Comparison of ENCODE assay signal across 24 cellular contexts in genomic region chr17:7367083-7367482, GRCh38. TPM values are rescaled to one million over a fixed set of nuclear protein-coding genes. Genes with fewer than 3 reads are reported as not detected.
A peak's percentile ranks its signal among the peaks of the same experiment; 100 is the strongest.
DNase-seq lines count a peak whose midpoint lies in the region; ATAC-seq, FAIRE-seq and TF ChIP-seq lines count a peak whose summit lies in the region.
"Had no signal": no experiment of that assay in that cellular context is flagged by ENCODE, and none has a peak within 500 bp of the region (broad histone marks: within the 10 kb centered on the region; RNA-seq: fewer than 3 reads in every experiment).

No MANE protein-coding gene starts in this region.

- FAIRE-seq in kidney (lab: Jason Lieb, UNC): no peak
- FAIRE-seq: A549, D721Med, GM12892, GM18507, K562 had no signal

- H3K9me3 Mint-ChIP-seq in activated CD4-positive, alpha-beta T cell treated with anti-CD3 and anti-CD28 coated beads, Interleukin-2, amount 10 ng/mL, durations not matched to agents 24 days and 14 days: no peaks in the 10 kb centered on the region
- H3K9me3 Mint-ChIP-seq in activated CD4-positive, alpha-beta T cell treated with anti-CD3 and anti-CD28 coated beads for 36 hours (ENCODE audit: low read depth): no peaks in the 10 kb centered on the region
- no peaks in the 10 kb centered on the region for H3K9me3 Mint-ChIP-seq in endodermal cell
- H3K9me3 Mint-ChIP-seq: CD4-positive, alpha-beta T cell had no signal

- no peak for ATAC-seq in activated CD4-positive, alpha-beta T cell treated with anti-CD3 and anti-CD28 coated beads for 36 hours
- ATAC-seq in GM21515 (IDR thresholded peaks at IDR 0.05; ENCODE audit: unreplicated experiment) (no peak), HG03097 (IDR thresholded peaks at IDR 0.05; ENCODE audit: low FRiP score, unreplicated experiment) (no peak)
- ATAC-seq: K562 had no signal

- CTCF ChIA-PET in activated CD4-positive, alpha-beta T cell treated with anti-CD3 and anti-CD28 coated beads for 36 hours (lab: Charles Lee): no interaction called here

- WGBS in endodermal cell (ENCODE audit: insufficient coverage in 1 of 2, insufficient read length in 1 of 2), 2 experiments: 69% methylated on average over 8 of the region's 8 CpGs; no CpG with 5 or more reads in 1 of the 2 experiments

- peak; percentile 49 for DNase-seq in activated CD4-positive, alpha-beta T cell treated with anti-CD3 and anti-CD28 coated beads, Interleukin-2, amount 10 ng/mL, durations not matched to agents 24 days and 14 days
- no peak for DNase-seq in activated CD4-positive, alpha-beta T cell treated with anti-CD3 and anti-CD28 coated beads for 36 hours
- DNase-seq in endodermal cell: peak; percentile 91
- DNase-seq in kidney: peak; percentile 32
- no peak for DNase-seq in ureter (ENCODE audit: low spot score)
- DNase-seq: AML-193; Caco-2; CD4-positive, alpha-beta T cell; GDM1; GOT3; IMR-90 had no signal

- no peak overlapping the region for H3K27ac ChIP-seq in endodermal cell (ENCODE audit: low read depth, low read length)
- H3K27ac ChIP-seq in kidney (ENCODE audit: low read depth in 2 of 2, low read length in 2 of 2): no peak overlapping the region
- H3K27ac ChIP-seq: 22Rv1, A549, C4-2B, HL-60 had no signal

- H3K4me3 ChIP-seq in endodermal cell (ENCODE audit: low read length) (no peak overlapping the region), kidney (ENCODE audit: low read length in 2 of 2) (no peak overlapping the region)
- H3K4me3 ChIP-seq: A549, HAP-1, K562 had no signal

- TF ChIP-seq CTCF in endodermal cell (conservative IDR thresholded peaks at IDR 0.05): no peak
- TF ChIP-seq CTCF in kidney (IDR thresholded peaks at IDR 0.05; ENCODE audit: borderline replicate concordance, extremely low read depth, insufficient read depth): no peak

- H3K27me3 ChIP-seq in endodermal cell (ENCODE audit: control insufficient read depth, insufficient read depth, low read length, poor library complexity, severe bottlenecking): no peaks in the 10 kb centered on the region

- intact Hi-C loops in activated CD4-positive, alpha-beta T cell treated with anti-CD3 and anti-CD28 coated beads, Interleukin-2, amount 10 ng/mL, durations not matched to agents 24 days and 14 days (cut with micrococcal nuclease): no loop called here
- intact Hi-C loops in activated CD4-positive, alpha-beta T cell treated with anti-CD3 and anti-CD28 coated beads for 36 hours (cut with DNase I, micrococcal nuclease): no loop called here
- intact Hi-C loops in kidney (cut with DNase I): no loop called here

- H3K36me3 ChIP-seq in endodermal cell (ENCODE audit: control insufficient read depth, insufficient read depth, low read length): no peaks in the 10 kb centered on the region
- no peaks in the 10 kb centered on the region for H3K36me3 ChIP-seq in kidney (ENCODE audit: control insufficient read depth in 1 of 2, insufficient read depth in 2 of 2, low read length in 2 of 2)
- H3K36me3 ChIP-seq: HAP-1 had no signal

- no peak overlapping the region for H3K4me3 Mint-ChIP-seq in activated CD4-positive, alpha-beta T cell treated with anti-CD3 and anti-CD28 coated beads, Interleukin-2, amount 10 ng/mL, durations not matched to agents 24 days and 14 days
- no peak overlapping the region for H3K4me3 Mint-ChIP-seq in activated CD4-positive, alpha-beta T cell treated with anti-CD3 and anti-CD28 coated beads for 36 hours
- H3K4me3 Mint-ChIP-seq in endodermal cell: no peak overlapping the region
- H3K4me3 Mint-ChIP-seq: CD4-positive, alpha-beta T cell had no signal

- POLR2A ChIA-PET in activated CD4-positive, alpha-beta T cell treated with anti-CD3 and anti-CD28 coated beads for 36 hours (lab: Charles Lee): no interaction called here

- H3K27ac Mint-ChIP-seq in activated CD4-positive, alpha-beta T cell treated with anti-CD3 and anti-CD28 coated beads, Interleukin-2, amount 10 ng/mL, durations not matched to agents 24 days and 14 days: no peak overlapping the region
- H3K27ac Mint-ChIP-seq in activated CD4-positive, alpha-beta T cell treated with anti-CD3 and anti-CD28 coated beads for 36 hours: no peak overlapping the region
- H3K27ac Mint-ChIP-seq in endodermal cell: no peak overlapping the region
- H3K27ac Mint-ChIP-seq: CD4-positive, alpha-beta T cell had no signal

- H3K27me3 Mint-ChIP-seq in activated CD4-positive, alpha-beta T cell treated with anti-CD3 and anti-CD28 coated beads, Interleukin-2, amount 10 ng/mL, durations not matched to agents 24 days and 14 days: peaks cover 12% of the 10 kb centered on the region
- H3K27me3 Mint-ChIP-seq in activated CD4-positive, alpha-beta T cell treated with anti-CD3 and anti-CD28 coated beads for 36 hours: no peaks in the 10 kb centered on the region
- H3K27me3 Mint-ChIP-seq in endodermal cell (ENCODE audit: insufficient read depth): peaks cover 19% of the 10 kb centered on the region
- H3K27me3 Mint-ChIP-seq: CD4-positive, alpha-beta T cell had no signal

- H3K9ac ChIP-seq in endodermal cell (ENCODE audit: extremely low read depth, low read length, poor library complexity, severe bottlenecking) (no peak overlapping the region), kidney (ENCODE audit: low read length in 2 of 2) (no peak overlapping the region)

- H3K4me1 Mint-ChIP-seq in activated CD4-positive, alpha-beta T cell treated with anti-CD3 and anti-CD28 coated beads, Interleukin-2, amount 10 ng/mL, durations not matched to agents 24 days and 14 days: peaks cover under 1% of the 10 kb centered on the region
- H3K4me1 Mint-ChIP-seq in activated CD4-positive, alpha-beta T cell treated with anti-CD3 and anti-CD28 coated beads for 36 hours: no peaks in the 10 kb centered on the region
- no peaks in the 10 kb centered on the region for H3K4me1 Mint-ChIP-seq in endodermal cell

- H3K36me3 Mint-ChIP-seq in activated CD4-positive, alpha-beta T cell treated with anti-CD3 and anti-CD28 coated beads, Interleukin-2, amount 10 ng/mL, durations not matched to agents 24 days and 14 days (ENCODE audit: low read depth): no peaks in the 10 kb centered on the region
- no peaks in the 10 kb centered on the region for H3K36me3 Mint-ChIP-seq in activated CD4-positive, alpha-beta T cell treated with anti-CD3 and anti-CD28 coated beads for 36 hours (ENCODE audit: low read depth)
- H3K36me3 Mint-ChIP-seq in endodermal cell (ENCODE audit: low read depth): no peaks in the 10 kb centered on the region

- H3K9me3 ChIP-seq in endodermal cell (ENCODE audit: control insufficient read depth, low read length) (no peaks in the 10 kb centered on the region), kidney (ENCODE audit: control insufficient read depth in 1 of 2, low read length in 2 of 2) (no peaks in the 10 kb centered on the region)
- H3K9me3 ChIP-seq: A549, Caco-2, HAP-1 had no signal

- H3K4me1 ChIP-seq in endodermal cell (ENCODE audit: control insufficient read depth, insufficient read depth, low read length) (no peaks in the 10 kb centered on the region), kidney (ENCODE audit: control insufficient read depth in 1 of 2, insufficient read depth in 1 of 2, low read depth in 1 of 2, low read length in 2 of 2) (no peaks in the 10 kb centered on the region)
- H3K4me1 ChIP-seq: Caco-2, HAP-1 had no signal

RNA-seq across cellular contexts. Expression of gene TMEM95, which starts 12.1 kb away (rescaled TPM):
- total RNA-seq in activated CD4-positive, alpha-beta T cell treated with anti-CD3 and anti-CD28 coated beads, Interleukin-2, amount 10 ng/mL, durations not matched to agents 24 days and 14 days: not detected in 2 replicates
- under 1 TPM in 1 of 2 experiments, not detected in 1; 0.16 TPM for total RNA-seq in activated CD4-positive, alpha-beta T cell treated with anti-CD3 and anti-CD28 coated beads for 36 hours
- total RNA-seq in endodermal cell (not detected), kidney (not detected), ureter (not detected)
- not detected for polyA plus RNA-seq in endodermal cell (2013, experiment 1 of 2)
- not detected for polyA plus RNA-seq in endodermal cell (2013, experiment 2 of 2)
- polyA plus RNA-seq in kidney (ENCODE audit: insufficient read depth, low read depth, low replicate concordance): not detected
- total RNA-seq: Caco-2; CD4-positive, alpha-beta T cell; HT1080; IMR-90; K562 had no signal
- polyA plus RNA-seq: A549, BJ, IMR-90, K562 had no signal

RNA-seq across cellular contexts. Expression of gene TNK1, which starts 13.8 kb away (rescaled TPM):
- 5.3 and 5.5 TPM in 2 replicates for total RNA-seq in activated CD4-positive, alpha-beta T cell treated with anti-CD3 and anti-CD28 coated beads, Interleukin-2, amount 10 ng/mL, durations not matched to agents 24 days and 14 days
- 1 to 10 TPM; 4.8 to 6.9 TPM for total RNA-seq in activated CD4-positive, alpha-beta T cell treated with anti-CD3 and anti-CD28 coated beads for 36 hours
- total RNA-seq in endodermal cell: 10 to 100 TPM; 11.0 to 11.7 TPM
- 2.7 TPM for polyA plus RNA-seq in endodermal cell (2013, experiment 1 of 2)
- 1.7 TPM for polyA plus RNA-seq in endodermal cell (2013, experiment 2 of 2)
- 9.3 TPM for total RNA-seq in kidney
- 7.6 TPM for polyA plus RNA-seq in kidney (ENCODE audit: insufficient read depth, low read depth, low replicate concordance)
- 12.3 TPM for total RNA-seq in ureter

RNA-seq across cellular contexts. Expression of gene KCTD11, which starts 15.1 kb away (rescaled TPM):
- 7.0 and 7.6 TPM in 2 replicates for total RNA-seq in activated CD4-positive, alpha-beta T cell treated with anti-CD3 and anti-CD28 coated beads, Interleukin-2, amount 10 ng/mL, durations not matched to agents 24 days and 14 days
- total RNA-seq in activated CD4-positive, alpha-beta T cell treated with anti-CD3 and anti-CD28 coated beads for 36 hours: 1 to 10 TPM; 5.0 to 6.1 TPM
- total RNA-seq in endodermal cell: 1 to 10 TPM; 7.1 to 8.4 TPM
- polyA plus RNA-seq in endodermal cell (2013, experiment 1 of 2): 9.4 TPM
- 8.9 TPM for polyA plus RNA-seq in endodermal cell (2013, experiment 2 of 2)
- 14.4 TPM for total RNA-seq in kidney
- polyA plus RNA-seq in kidney (ENCODE audit: insufficient read depth, low read depth, low replicate concordance): 7.2 TPM
- total RNA-seq in ureter: 11.5 TPM

RNA-seq across cellular contexts. Expression of gene PLSCR3, which starts 27.2 kb away (rescaled TPM):
- total RNA-seq in activated CD4-positive, alpha-beta T cell treated with anti-CD3 and anti-CD28 coated beads, Interleukin-2, amount 10 ng/mL, durations not matched to agents 24 days and 14 days: 75.5 and 79.8 TPM in 2 replicates
- 10 to 100 TPM; 69.3 to 78.9 TPM for total RNA-seq in activated CD4-positive, alpha-beta T cell treated with anti-CD3 and anti-CD28 coated beads for 36 hours
- 10 to 100 TPM; 21.0 to 26.2 TPM for total RNA-seq in endodermal cell
- polyA plus RNA-seq in endodermal cell (2013, experiment 1 of 2): 31.9 TPM
- 39.9 TPM for polyA plus RNA-seq in endodermal cell (2013, experiment 2 of 2)
- total RNA-seq in kidney: 35.0 TPM
- polyA plus RNA-seq in kidney (ENCODE audit: insufficient read depth, low read depth, low replicate concordance): 26.4 TPM
- 43.0 TPM for total RNA-seq in ureter

RNA-seq across cellular contexts. Expression of gene ACAP1, which starts 30.8 kb away (rescaled TPM):
- total RNA-seq in activated CD4-positive, alpha-beta T cell treated with anti-CD3 and anti-CD28 coated beads, Interleukin-2, amount 10 ng/mL, durations not matched to agents 24 days and 14 days: 262 and 275 TPM in 2 replicates
- total RNA-seq in activated CD4-positive, alpha-beta T cell treated with anti-CD3 and anti-CD28 coated beads for 36 hours: 100 to 1,000 TPM; 343 to 375 TPM
- total RNA-seq in endodermal cell: 1 to 10 TPM; 4.5 to 8.4 TPM
- polyA plus RNA-seq in endodermal cell (2013, experiment 1 of 2): 5.0 TPM
- polyA plus RNA-seq in endodermal cell (2013, experiment 2 of 2): 1.4 TPM
- 26.0 TPM for total RNA-seq in kidney
- 9.9 TPM for polyA plus RNA-seq in kidney (ENCODE audit: insufficient read depth, low read depth, low replicate concordance)
- 12.7 TPM for total RNA-seq in ureter

Comparison
In these comparisons a context has a peak if more than half of its experiments do, and no peak if none do; other contexts are left out.
1. DNase-seq: peak in activated CD4-positive, alpha-beta T cell treated with anti-CD3 and anti-CD28 coated beads, Interleukin-2, amount 10 ng/mL, durations not matched to agents 24 days and 14 days (single experiment), endodermal cell (single experiment) and kidney (single experiment); none in activated CD4-positive, alpha-beta T cell treated with anti-CD3 and anti-CD28 coated beads for 36 hours (single experiment) and ureter (single experiment).